ENCODE assay signal across 33 cellular contexts in genomic region chr19:6935069-6935468, GRCh38. TPM values are rescaled to one million over a fixed set of nuclear protein-coding genes. Genes with fewer than 3 reads are reported as not detected.
DNase-seq lines count a peak whose midpoint lies in the region; ATAC-seq, FAIRE-seq and TF ChIP-seq lines count a peak whose summit lies in the region.
"Had no signal": no experiment of that assay in that cellular context is flagged by ENCODE, and none has a peak within 500 bp of the region (broad histone marks: within the 10 kb centered on the region; RNA-seq: fewer than 3 reads in every experiment).

No MANE protein-coding gene starts in this region.

- H3K27ac ChIP-seq in HepG2 (ENCODE audit: extremely low read length, insufficient read depth, low read length) (no peak overlapping the region), right lobe of liver (no peak overlapping the region)
- H3K27ac ChIP-seq: 22Rv1; A549; BLaER1; BLaER1 treated with 17β-estradiol and CSF1 and Interleukin-3, amounts not matched to agents 10 nM and 100 nM; C4-2B had no signal

- in situ Hi-C loops in HepG2 (cut with HindIII; ENCODE audit: extremely low pct_ligation_motif_present, low pct_unique_long_range_greater_than_20kb), result no loop called here

- H3K4me2 ChIP-seq in HepG2 (ENCODE audit: low read depth, low read length), result no peak overlapping the region
- H3K4me2 ChIP-seq: A549; BLaER1; BLaER1 treated with 17β-estradiol and CSF1 and Interleukin-3, amounts not matched to agents 10 nM and 100 nM had no signal

- ATAC-seq in HepG2 (no peak), right lobe of liver (no peak)
- ATAC-seq: A549; CD8-positive, alpha-beta T cell had no signal

- intact Hi-C loops in HepG2 (cut with micrococcal nuclease; ENCODE audit: unreplicated experiment) (no loop called here), right lobe of liver (cut with DNase I) (no loop called here)

- CTCF ChIA-PET in HepG2 (lab: Yijun Ruan, JAX; ENCODE audit: low intra/inter-chr PET ratio, low total read pairs), result no interaction called here

- no TSS peak for BruUV-seq in HepG2 (replicated peaks; lab: Mats Ljungman, UMichigan)

- no peaks in the 10 kb centered on the region for H3K27me3 ChIP-seq in HepG2 (ENCODE audit: control insufficient read depth in 1 of 2, insufficient read depth in 2 of 2, low read length in 2 of 2)
- no peaks in the 10 kb centered on the region for H3K27me3 ChIP-seq in right lobe of liver
- H3K27me3 ChIP-seq: BE2C; BLaER1; BLaER1 treated with 17β-estradiol and CSF1 and Interleukin-3, amounts not matched to agents 10 nM and 100 nM had no signal

- H3K36me3 ChIP-seq in HepG2 (replicated peaks in 1 of 2; ENCODE audit: control insufficient read depth in 1 of 2, insufficient read depth in 2 of 2, low read length in 2 of 2) (no peaks in the 10 kb centered on the region), right lobe of liver (no peaks in the 10 kb centered on the region)
- H3K36me3 ChIP-seq: BE2C, BLaER1 had no signal

- 0 out of 2 replicates have a peak, but pooled peaks cover 5% of the 10 kb centered on the region for H3K4me1 ChIP-seq in HepG2 (ENCODE audit: insufficient read depth, low read length)
- H3K4me1 ChIP-seq in right lobe of liver, result no peaks in the 10 kb centered on the region
- H3K4me1 ChIP-seq: A549, BE2C, Caco-2 had no signal

- no peak overlapping the region for H3K9ac ChIP-seq in HepG2 (ENCODE audit: insufficient read depth, low read depth, low read length)
- H3K9ac ChIP-seq: BLaER1; BLaER1 treated with 17β-estradiol and CSF1 and Interleukin-3, amounts not matched to agents 10 nM and 100 nM had no signal

- WGBS in HepG2 (ENCODE audit: low lambda C conversion rate), result 0% methylated on average over 3 of the region's 3 CpGs
- 28% methylated on average over 3 of the region's 3 CpGs for WGBS in right lobe of liver (ENCODE audit: insufficient coverage, low coverage, low lambda C conversion rate, missing lambda C conversion rate)

- H3K79me2 ChIP-seq in HepG2 (ENCODE audit: insufficient read depth, low read length), result no peaks in the 10 kb centered on the region

- DNase-seq in HepG2 (ENCODE audit: low spot score) (peak; percentile 5), right lobe of liver (no peak)
- DNase-seq: 8988T; ACHN; AML-193; BE2C; C1 segment of cervical spinal cord; Caco-2; Calu3; CD4-positive, alpha-beta memory T cell; CD4-positive, alpha-beta T cell; CD4-positive, CD25-positive, alpha-beta regulatory T cell; CD8-positive, alpha-beta memory T cell; CD8-positive, alpha-beta T cell; COR-L47; DMS 273 treated with DMSO at 0.1 percent for 48 hours; DMS153; DMS53; DMS79; DMS79 treated with DMSO at 0.1 percent for 48 hours; DND-41; EL had no signal

- no peak for FAIRE-seq in HepG2 (lab: Jason Lieb, UNC)
- FAIRE-seq: A204.1, A549, D721Med had no signal

- H2AFZ ChIP-seq in HepG2 (ENCODE audit: low read length), result no peak overlapping the region

- H3K4me3 ChIP-seq in HepG2 (replicated peaks in 1 of 3; ENCODE audit: insufficient read depth in 1 of 3, low read depth in 2 of 3, low read length in 3 of 3) (no peak overlapping the region), right lobe of liver (no peak overlapping the region)
- H3K4me3 ChIP-seq: A549; BLaER1; BLaER1 treated with 17β-estradiol and CSF1 and Interleukin-3, amounts not matched to agents 10 nM and 100 nM had no signal

- no peak for TF ChIP-seq RAD21 in HepG2 (CRISPR knock-in tag; IDR thresholded peaks at IDR 0.05)

- 0 out of 2 replicates have a peak, but pooled peaks cover 4% of the 10 kb centered on the region for H3K9me3 ChIP-seq in HepG2 (ENCODE audit: low read length)
- H3K9me3 ChIP-seq in right lobe of liver, result no peaks in the 10 kb centered on the region
- H3K9me3 ChIP-seq: BE2C had no signal

- no peak for TF ChIP-seq POLR2A in HepG2 (IDR thresholded peaks at IDR 0.05; ENCODE audit: insufficient read depth in 1 of 2, low read depth in 2 of 2, low read length in 2 of 2)
- no peak for TF ChIP-seq POLR2A in right lobe of liver (IDR thresholded peaks at IDR 0.05)

- TF ChIP-seq EP300 in HepG2 (IDR thresholded peaks at IDR 0.05; ENCODE audit: low read depth in 2 of 2, low read length in 2 of 2), result no peak
- no peak for TF ChIP-seq EP300 in HepG2 (CRISPR knock-in tag; IDR thresholded peaks at IDR 0.05; ENCODE audit: borderline replicate concordance)

- H4K20me1 ChIP-seq in HepG2 (ENCODE audit: insufficient read depth, low read length), result no peaks in the 10 kb centered on the region
- H4K20me1 ChIP-seq: BLaER1; BLaER1 treated with 17β-estradiol and CSF1 and Interleukin-3, amounts not matched to agents 10 nM and 100 nM had no signal

- TF ChIP-seq CTCF in HepG2 (CRISPR knock-in tag; IDR thresholded peaks at IDR 0.05) (no peak), right lobe of liver (IDR thresholded peaks at IDR 0.05) (no peak)

- POLR2A ChIA-PET in HepG2 (lab: Yijun Ruan, JAX), result no interaction called here

TF ChIP-seq in HepG2, 621 proteins besides CTCF, POLR2A, EP300 and RAD21 (continues in another document):
- TF ChIP-seq ZNF576 (CRISPR knock-in tag; IDR thresholded peaks at IDR 0.05) (no peak), ATF4 (CRISPR knock-in tag; IDR thresholded peaks at IDR 0.05) (no peak), ZNF335 (CRISPR knock-in tag; IDR thresholded peaks at IDR 0.05) (no peak), MBD4 (IDR thresholded peaks at IDR 0.05; ENCODE audit: borderline replicate concordance, low read length) (no peak), SRY (CRISPR knock-in tag; IDR thresholded peaks at IDR 0.05) (no peak), TOE1 (CRISPR knock-in tag; IDR thresholded peaks at IDR 0.05) (no peak), NR0B2 (CRISPR knock-in tag; IDR thresholded peaks at IDR 0.05) (no peak), KLF16 (CRISPR knock-in tag; IDR thresholded peaks at IDR 0.05) (no peak), RARA (CRISPR knock-in tag; IDR thresholded peaks at IDR 0.05) (no peak)
- TF ChIP-seq, protein P1, sequence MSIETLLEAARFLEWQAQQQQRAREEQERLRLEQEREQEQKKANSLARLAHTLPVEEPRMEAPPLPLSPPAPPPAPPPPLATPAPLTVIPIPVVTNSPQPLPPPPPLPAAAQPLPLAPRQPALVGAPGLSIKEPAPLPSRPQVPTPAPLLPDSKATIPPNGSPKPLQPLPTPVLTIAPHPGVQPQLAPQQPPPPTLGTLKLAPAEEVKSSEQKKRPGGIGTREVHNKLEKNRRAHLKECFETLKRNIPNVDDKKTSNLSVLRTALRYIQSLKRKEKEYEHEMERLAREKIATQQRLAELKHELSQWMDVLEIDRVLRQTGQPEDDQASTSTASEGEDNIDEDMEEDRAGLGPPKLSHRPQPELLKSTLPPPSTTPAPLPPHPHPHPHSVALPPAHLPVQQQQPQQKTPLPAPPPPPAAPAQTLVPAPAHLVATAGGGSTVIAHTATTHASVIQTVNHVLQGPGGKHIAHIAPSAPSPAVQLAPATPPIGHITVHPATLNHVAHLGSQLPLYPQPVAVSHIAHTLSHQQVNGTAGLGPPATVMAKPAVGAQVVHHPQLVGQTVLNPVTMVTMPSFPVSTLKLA (IDR thresholded peaks at IDR 0.05), result no peak
- TF ChIP-seq, protein P2, sequence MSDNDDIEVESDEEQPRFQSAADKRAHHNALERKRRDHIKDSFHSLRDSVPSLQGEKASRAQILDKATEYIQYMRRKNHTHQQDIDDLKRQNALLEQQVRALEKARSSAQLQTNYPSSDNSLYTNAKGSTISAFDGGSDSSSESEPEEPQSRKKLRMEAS (IDR thresholded peaks at IDR 0.05), result no peak

RNA-seq across cellular contexts. Expression of gene ADGRE1, which starts 47.7 kb away (rescaled TPM):
- total RNA-seq in HepG2 (2016; rRNA removed; fragmentation: Illumina TruSeq; extraction: Trizol) (not detected in 2 replicates), right lobe of liver (1 to 10 TPM in 2 of 6 experiments, under 1 TPM in 4; 0.18 to 3.3 (median 0.75) TPM)
- total RNA-seq in HepG2 (2016; cell fraction: cytosol; rRNA removed; fragmentation: Illumina TruSeq; extraction: Trizol; ENCODE audit: low read depth), result not detected in 2 replicates
- total RNA-seq in HepG2 (2016; cell fraction: insoluble cytoplasmic fraction; rRNA removed; fragmentation: Illumina TruSeq; extraction: Trizol), result not detected in 2 replicates
- total RNA-seq in HepG2 (2016; cell fraction: membrane; rRNA removed; fragmentation: Illumina TruSeq; extraction: Trizol), result not detected in 2 replicates
- not detected in 2 replicates for total RNA-seq in HepG2 (2016; cell fraction: nucleus; rRNA removed; fragmentation: Illumina TruSeq; extraction: Trizol)
- not detected in 2 replicates for polyA plus RNA-seq in HepG2 (2011; rRNA removed)
- polyA plus RNA-seq in HepG2 (2011; cell fraction: cytosol; rRNA removed), result 0.01 TPM in 1 of 2 replicates, not detected in the other
- polyA plus RNA-seq in HepG2 (2011; cell fraction: nucleus; rRNA removed), result not detected in 2 replicates
- not detected in 2 replicates for polyA plus RNA-seq in HepG2 (2012)
- polyA plus RNA-seq in HepG2 (2016; cell fraction: cytosol; fragmentation: Illumina TruSeq; extraction: Trizol; ENCODE audit: low read depth), result not detected in 2 replicates
- not detected in 2 replicates for polyA plus RNA-seq in HepG2 (2016; cell fraction: insoluble cytoplasmic fraction; fragmentation: Illumina TruSeq; extraction: Trizol; ENCODE audit: low read depth)
- polyA plus RNA-seq in HepG2 (2016; cell fraction: membrane; fragmentation: Illumina TruSeq; extraction: Trizol; ENCODE audit: low read depth), result not detected in 2 replicates
- polyA plus RNA-seq in HepG2 (2016; cell fraction: nucleus; fragmentation: Illumina TruSeq; extraction: Trizol; ENCODE audit: insufficient read depth, low read depth), result not detected in 2 replicates
- polyA minus RNA-seq in HepG2 (2011; rRNA and poly(A)+ RNA removed; ENCODE audit: low replicate concordance), result 0.84 TPM in 1 of 2 replicates, not detected in the other
- not detected in 2 replicates for polyA minus RNA-seq in HepG2 (2011; cell fraction: cytosol; rRNA and poly(A)+ RNA removed)
- polyA minus RNA-seq in HepG2 (2011; cell fraction: nucleus; rRNA and poly(A)+ RNA removed), result not detected in 2 replicates
- total RNA-seq: A673, B cell, Caco-2, Calu3 had no signal
- polyA plus RNA-seq: AG04450, BJ had no signal
